Comparison of ENCODE assay signal across 1 cellular context in the genomic region with DNA sequence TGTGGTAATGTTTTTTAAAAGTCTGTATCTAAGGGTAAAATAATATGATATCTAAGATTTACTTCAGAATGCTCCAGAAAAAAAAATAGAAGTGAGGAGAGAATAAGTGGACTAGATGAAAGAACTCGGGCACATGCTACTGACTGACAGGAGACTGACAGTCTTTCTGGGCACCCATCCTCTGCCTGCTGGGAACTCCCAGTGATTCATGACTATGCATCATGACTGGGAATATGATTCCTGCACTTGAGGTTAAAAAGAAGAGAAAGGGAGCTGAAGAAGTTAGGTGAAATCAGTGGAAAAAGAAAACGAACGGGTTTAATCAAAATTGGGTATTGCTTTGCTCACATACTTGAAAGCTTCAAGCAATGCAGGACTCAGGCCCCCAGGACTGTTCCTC.
TF ChIP-seq lines count a peak whose summit lies in the region.

No MANE protein-coding gene starts in this region.

TF ChIP-seq in WTC11, 78 proteins besides CTCF, POLR2A, EP300 and RAD21 (continued from another document):
- TF ChIP-seq, protein P1, sequence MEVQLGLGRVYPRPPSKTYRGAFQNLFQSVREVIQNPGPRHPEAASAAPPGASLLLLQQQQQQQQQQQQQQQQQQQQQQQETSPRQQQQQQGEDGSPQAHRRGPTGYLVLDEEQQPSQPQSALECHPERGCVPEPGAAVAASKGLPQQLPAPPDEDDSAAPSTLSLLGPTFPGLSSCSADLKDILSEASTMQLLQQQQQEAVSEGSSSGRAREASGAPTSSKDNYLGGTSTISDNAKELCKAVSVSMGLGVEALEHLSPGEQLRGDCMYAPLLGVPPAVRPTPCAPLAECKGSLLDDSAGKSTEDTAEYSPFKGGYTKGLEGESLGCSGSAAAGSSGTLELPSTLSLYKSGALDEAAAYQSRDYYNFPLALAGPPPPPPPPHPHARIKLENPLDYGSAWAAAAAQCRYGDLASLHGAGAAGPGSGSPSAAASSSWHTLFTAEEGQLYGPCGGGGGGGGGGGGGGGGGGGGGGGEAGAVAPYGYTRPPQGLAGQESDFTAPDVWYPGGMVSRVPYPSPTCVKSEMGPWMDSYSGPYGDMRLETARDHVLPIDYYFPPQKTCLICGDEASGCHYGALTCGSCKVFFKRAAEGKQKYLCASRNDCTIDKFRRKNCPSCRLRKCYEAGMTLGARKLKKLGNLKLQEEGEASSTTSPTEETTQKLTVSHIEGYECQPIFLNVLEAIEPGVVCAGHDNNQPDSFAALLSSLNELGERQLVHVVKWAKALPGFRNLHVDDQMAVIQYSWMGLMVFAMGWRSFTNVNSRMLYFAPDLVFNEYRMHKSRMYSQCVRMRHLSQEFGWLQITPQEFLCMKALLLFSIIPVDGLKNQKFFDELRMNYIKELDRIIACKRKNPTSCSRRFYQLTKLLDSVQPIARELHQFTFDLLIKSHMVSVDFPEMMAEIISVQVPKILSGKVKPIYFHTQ (CRISPR knock-in tag; IDR thresholded peaks at IDR 0.05), result no peak
- TF ChIP-seq, protein P2, sequence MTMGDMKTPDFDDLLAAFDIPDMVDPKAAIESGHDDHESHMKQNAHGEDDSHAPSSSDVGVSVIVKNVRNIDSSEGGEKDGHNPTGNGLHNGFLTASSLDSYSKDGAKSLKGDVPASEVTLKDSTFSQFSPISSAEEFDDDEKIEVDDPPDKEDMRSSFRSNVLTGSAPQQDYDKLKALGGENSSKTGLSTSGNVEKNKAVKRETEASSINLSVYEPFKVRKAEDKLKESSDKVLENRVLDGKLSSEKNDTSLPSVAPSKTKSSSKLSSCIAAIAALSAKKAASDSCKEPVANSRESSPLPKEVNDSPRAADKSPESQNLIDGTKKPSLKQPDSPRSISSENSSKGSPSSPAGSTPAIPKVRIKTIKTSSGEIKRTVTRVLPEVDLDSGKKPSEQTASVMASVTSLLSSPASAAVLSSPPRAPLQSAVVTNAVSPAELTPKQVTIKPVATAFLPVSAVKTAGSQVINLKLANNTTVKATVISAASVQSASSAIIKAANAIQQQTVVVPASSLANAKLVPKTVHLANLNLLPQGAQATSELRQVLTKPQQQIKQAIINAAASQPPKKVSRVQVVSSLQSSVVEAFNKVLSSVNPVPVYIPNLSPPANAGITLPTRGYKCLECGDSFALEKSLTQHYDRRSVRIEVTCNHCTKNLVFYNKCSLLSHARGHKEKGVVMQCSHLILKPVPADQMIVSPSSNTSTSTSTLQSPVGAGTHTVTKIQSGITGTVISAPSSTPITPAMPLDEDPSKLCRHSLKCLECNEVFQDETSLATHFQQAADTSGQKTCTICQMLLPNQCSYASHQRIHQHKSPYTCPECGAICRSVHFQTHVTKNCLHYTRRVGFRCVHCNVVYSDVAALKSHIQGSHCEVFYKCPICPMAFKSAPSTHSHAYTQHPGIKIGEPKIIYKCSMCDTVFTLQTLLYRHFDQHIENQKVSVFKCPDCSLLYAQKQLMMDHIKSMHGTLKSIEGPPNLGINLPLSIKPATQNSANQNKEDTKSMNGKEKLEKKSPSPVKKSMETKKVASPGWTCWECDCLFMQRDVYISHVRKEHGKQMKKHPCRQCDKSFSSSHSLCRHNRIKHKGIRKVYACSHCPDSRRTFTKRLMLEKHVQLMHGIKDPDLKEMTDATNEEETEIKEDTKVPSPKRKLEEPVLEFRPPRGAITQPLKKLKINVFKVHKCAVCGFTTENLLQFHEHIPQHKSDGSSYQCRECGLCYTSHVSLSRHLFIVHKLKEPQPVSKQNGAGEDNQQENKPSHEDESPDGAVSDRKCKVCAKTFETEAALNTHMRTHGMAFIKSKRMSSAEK (CRISPR knock-in tag; IDR thresholded peaks at IDR 0.05; ENCODE audit: borderline replicate concordance), result no peak
- no peak for TF ChIP-seq MAX (CRISPR knock-in tag; IDR thresholded peaks at IDR 0.05)
- TF ChIP-seq CREB1 (CRISPR knock-in tag; IDR thresholded peaks at IDR 0.05), result no peak
- TF ChIP-seq, protein P3, sequence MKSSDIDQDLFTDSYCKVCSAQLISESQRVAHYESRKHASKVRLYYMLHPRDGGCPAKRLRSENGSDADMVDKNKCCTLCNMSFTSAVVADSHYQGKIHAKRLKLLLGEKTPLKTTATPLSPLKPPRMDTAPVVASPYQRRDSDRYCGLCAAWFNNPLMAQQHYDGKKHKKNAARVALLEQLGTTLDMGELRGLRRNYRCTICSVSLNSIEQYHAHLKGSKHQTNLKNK (CRISPR knock-in tag; IDR thresholded peaks at IDR 0.05), result no peak
- no peak for TF ChIP-seq ATF2 (CRISPR knock-in tag; IDR thresholded peaks at IDR 0.05; ENCODE audit: borderline replicate concordance, low read depth)
- TF ChIP-seq SMAD3 (CRISPR knock-in tag; IDR thresholded peaks at IDR 0.05; ENCODE audit: borderline replicate concordance), result no peak
- TF ChIP-seq TEAD4 (CRISPR knock-in tag; IDR thresholded peaks at IDR 0.05), result no peak
- TF ChIP-seq, protein P4, sequence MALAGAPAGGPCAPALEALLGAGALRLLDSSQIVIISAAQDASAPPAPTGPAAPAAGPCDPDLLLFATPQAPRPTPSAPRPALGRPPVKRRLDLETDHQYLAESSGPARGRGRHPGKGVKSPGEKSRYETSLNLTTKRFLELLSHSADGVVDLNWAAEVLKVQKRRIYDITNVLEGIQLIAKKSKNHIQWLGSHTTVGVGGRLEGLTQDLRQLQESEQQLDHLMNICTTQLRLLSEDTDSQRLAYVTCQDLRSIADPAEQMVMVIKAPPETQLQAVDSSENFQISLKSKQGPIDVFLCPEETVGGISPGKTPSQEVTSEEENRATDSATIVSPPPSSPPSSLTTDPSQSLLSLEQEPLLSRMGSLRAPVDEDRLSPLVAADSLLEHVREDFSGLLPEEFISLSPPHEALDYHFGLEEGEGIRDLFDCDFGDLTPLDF (CRISPR knock-in tag; IDR thresholded peaks at IDR 0.05), result no peak
- TF ChIP-seq ZNF138 (CRISPR knock-in tag; conservative IDR thresholded peaks at IDR 0.05), result no peak
TF ChIP-seq in WTC11: peak in this region for 0.
